Comparison of ENCODE assay signal across 8 cellular contexts in genomic region chr13:102580552-102581169, GRCh38. TPM values are rescaled to one million over a fixed set of nuclear protein-coding genes. Genes with fewer than 3 reads are reported as not detected.
A peak's percentile ranks its signal among the peaks of the same experiment; 100 is the strongest.
DNase-seq lines count a peak whose midpoint lies in the region; ATAC-seq and TF ChIP-seq lines count a peak whose summit lies in the region.

No MANE protein-coding gene starts in this region.

- H2BK12ac ChIP-seq in H9 (ENCODE audit: insufficient read length, low read depth, low read length) (no peak overlapping the region), mesenchymal stem cell (ENCODE audit: low read length in 2 of 2) (no peak overlapping the region)

- no peak overlapping the region for H3K9ac ChIP-seq in H9 (ENCODE audit: extremely low read depth, insufficient read length, low read length)
- no peak overlapping the region for H3K9ac ChIP-seq in mesenchymal stem cell (ENCODE audit: low read length)

- no peak overlapping the region for H3T11ph ChIP-seq in H9 (ENCODE audit: low read length)

- no peak overlapping the region for H2BK5ac ChIP-seq in H9 (ENCODE audit: insufficient read length, low read length)
- no peak overlapping the region for H2BK5ac ChIP-seq in mesenchymal stem cell (ENCODE audit: low read depth, low read length, poor library complexity, severe bottlenecking)

- H3K27ac Mint-ChIP-seq in H9, result no peak overlapping the region
- H3K27ac Mint-ChIP-seq in effector memory CD8-positive, alpha-beta T cell, result no peak overlapping the region

- no peaks in the 10 kb centered on the region for H3K23me2 ChIP-seq in H9 (ENCODE audit: insufficient read length, low read depth, low read length, poor library complexity, severe bottlenecking)

- H4K91ac ChIP-seq in H9 (ENCODE audit: insufficient read length, low read depth, low read length), result no peak overlapping the region
- no peak overlapping the region for H4K91ac ChIP-seq in mesenchymal stem cell (ENCODE audit: low read length)

- H3K4me2 ChIP-seq in H9 (ENCODE audit: insufficient read depth, insufficient read length, low read length) (no peak overlapping the region), mesenchymal stem cell (ENCODE audit: low read length, poor library complexity, severe bottlenecking) (no peak overlapping the region)

- ATAC-seq in effector memory CD8-positive, alpha-beta T cell (replicated peaks), result peak; percentile 89
- no peak for ATAC-seq in GM19324 (IDR thresholded peaks at IDR 0.05; ENCODE audit: low FRiP score, unreplicated experiment)

- H3K36me3 ChIP-seq in mesenchymal stem cell (ENCODE audit: control insufficient read depth in 1 of 2, insufficient read depth in 2 of 2, low read depth in 1 of 2, low read length in 2 of 2), result no peaks in the 10 kb centered on the region

- H3K27me3 ChIP-seq in H9 (ENCODE audit: insufficient read depth, low read length) (no peaks in the 10 kb centered on the region), mesenchymal stem cell (ENCODE audit: control insufficient read depth in 1 of 2, insufficient read depth in 1 of 2, low read length in 2 of 2) (peaks cover 8 to 22% of the 10 kb centered on the region in 2 experiments)

- no peak overlapping the region for H3K27ac ChIP-seq in 22Rv1
- no peak overlapping the region for H3K27ac ChIP-seq in H9 (ENCODE audit: insufficient read length, low read depth, low read length)
- no peak overlapping the region for H3K27ac ChIP-seq in mesenchymal stem cell (ENCODE audit: low read length, poor library complexity, severe bottlenecking)

- H3K79me2 ChIP-seq in H9 (ENCODE audit: insufficient read depth, low read length), result no peaks in the 10 kb centered on the region

- peak; percentile 85 for TF ChIP-seq CTCF in 22Rv1 (IDR thresholded peaks at IDR 0.05)
- TF ChIP-seq CTCF in H9 (conservative IDR thresholded peaks at IDR 0.05), result peak; percentile 86

- no peaks in the 10 kb centered on the region for H4K20me1 ChIP-seq in H9 (ENCODE audit: control insufficient read depth, insufficient read depth, insufficient read length)

- H2BK120ac ChIP-seq in H9 (ENCODE audit: low read depth, low read length, poor library complexity, severe bottlenecking) (no peak overlapping the region), mesenchymal stem cell (ENCODE audit: low read depth, low read length) (no peak overlapping the region)

- H3K4me1 Mint-ChIP-seq in H9, result peaks cover 2% of the 10 kb centered on the region in 2 experiments; a peak in 1 of 4 replicates
- H3K4me1 Mint-ChIP-seq in effector memory CD8-positive, alpha-beta T cell (ENCODE audit: low read depth in 2 of 2), result peaks cover 7 to 11% of the 10 kb centered on the region in 2 donors

- H4K8ac ChIP-seq in H9 (replicated peaks; ENCODE audit: insufficient read length, low read depth, low read length) (no peak overlapping the region), mesenchymal stem cell (ENCODE audit: low read length) (no peak overlapping the region)

- no peak overlapping the region for H3K23ac ChIP-seq in H9 (ENCODE audit: insufficient read length, low read depth, low read length)
- no peak overlapping the region for H3K23ac ChIP-seq in mesenchymal stem cell (ENCODE audit: low read length in 2 of 2)

- H3K18ac ChIP-seq in H9 (ENCODE audit: insufficient read length, low read depth, low read length) (no peak overlapping the region), mesenchymal stem cell (ENCODE audit: low read depth in 1 of 2, low read length in 2 of 2) (no peak overlapping the region)

- no peak overlapping the region for H4K5ac ChIP-seq in H9 (ENCODE audit: insufficient read length, low read depth, low read length)

- no peak overlapping the region for H2BK20ac ChIP-seq in H9 (ENCODE audit: low read depth, low read length, poor library complexity, severe bottlenecking)

- no peak overlapping the region for H3K56ac ChIP-seq in H9 (ENCODE audit: insufficient read length, low read depth, low read length)

- H3K4me1 ChIP-seq in H9 (ENCODE audit: insufficient read depth, low read length) (no peaks in the 10 kb centered on the region), mesenchymal stem cell (ENCODE audit: control insufficient read depth, insufficient read depth, low read depth, low read length) (no peaks in the 10 kb centered on the region)

- no peak overlapping the region for H3K14ac ChIP-seq in H9 (ENCODE audit: insufficient read depth, low read length)
- no peak overlapping the region for H3K14ac ChIP-seq in mesenchymal stem cell (ENCODE audit: low read length in 2 of 2)

- H3K79me1 ChIP-seq in H9 (ENCODE audit: insufficient read depth, low read depth, low read length, poor library complexity, severe bottlenecking) (no peaks in the 10 kb centered on the region), mesenchymal stem cell (replicated peaks; ENCODE audit: low read length, poor library complexity, severe bottlenecking) (no peaks in the 10 kb centered on the region)

- no peaks in the 10 kb centered on the region for H3K9me3 Mint-ChIP-seq in H9
- H3K9me3 Mint-ChIP-seq in effector memory CD8-positive, alpha-beta T cell, result no peaks in the 10 kb centered on the region

- no peak overlapping the region for H2AFZ ChIP-seq in H9 (ENCODE audit: low read length)
- H2AFZ ChIP-seq in mesenchymal stem cell (ENCODE audit: low read depth, low read length), result no peak overlapping the region

- H3K4ac ChIP-seq in H9 (ENCODE audit: low read depth, low read length) (no peak overlapping the region), mesenchymal stem cell (ENCODE audit: low read depth in 1 of 2, low read length in 2 of 2) (no peak overlapping the region)

- H2BK15ac ChIP-seq in H9 (ENCODE audit: low read depth, low read length) (no peak overlapping the region), mesenchymal stem cell (ENCODE audit: low read depth, poor library complexity, severe bottlenecking) (no peak overlapping the region)

- H3K9me3 ChIP-seq in H9 (ENCODE audit: control insufficient read depth, low read depth, low read length) (no peaks in the 10 kb centered on the region), mesenchymal stem cell (ENCODE audit: control insufficient read depth, low read length) (no peaks in the 10 kb centered on the region)

- no peak overlapping the region for H2AK5ac ChIP-seq in H9 (ENCODE audit: insufficient read length, low read length)
- H2AK5ac ChIP-seq in mesenchymal stem cell (ENCODE audit: low read length, severe bottlenecking), result no peak overlapping the region

- DNase-seq in ELR (ENCODE audit: low read depth) (peak; percentile 77), H9 (no peak), MV-4-11 (lab: John Stamatoyannopoulos, UW) (peak; percentile 60), SHP77 treated with DMSO at 0.1 percent for 48 hours (lab: John Stamatoyannopoulos, UW) (peak; percentile 74), mesenchymal stem cell (peak; percentile 71)
- peak; percentile 45 to 59 (median 55) for DNase-seq in effector memory CD8-positive, alpha-beta T cell

- no peak overlapping the region for H3K4me3 Mint-ChIP-seq in H9
- no peak overlapping the region for H3K4me3 Mint-ChIP-seq in effector memory CD8-positive, alpha-beta T cell

- no peaks in the 10 kb centered on the region for H3K36me3 Mint-ChIP-seq in H9 (ENCODE audit: insufficient read depth in 1 of 3, low read depth in 3 of 3)
- no peaks in the 10 kb centered on the region for H3K36me3 Mint-ChIP-seq in effector memory CD8-positive, alpha-beta T cell (ENCODE audit: insufficient read depth)

- WGBS in H9 (ENCODE audit: extremely low coverage, insufficient read length, low lambda C conversion rate), result no CpG with 5 or more reads among the region's 5 CpGs
- WGBS in mesenchymal stem cell, result 0% methylated on average over 1 of the region's 5 CpGs

- peaks cover 1% of the 10 kb centered on the region for H3K27me3 Mint-ChIP-seq in H9 (ENCODE audit: low read depth)
- peaks cover 10 to 20% of the 10 kb centered on the region in 2 donors for H3K27me3 Mint-ChIP-seq in effector memory CD8-positive, alpha-beta T cell

- H3K4me3 ChIP-seq in mesenchymal stem cell (ENCODE audit: insufficient read depth in 1 of 2, low read depth in 1 of 2, low read length in 2 of 2), result no peak overlapping the region

RNA-seq across cellular contexts. Expression of gene TPP2, which starts 16.1 kb away (rescaled TPM):
- 60.0 and 63.5 TPM in 2 replicates for total RNA-seq in H9 (2021)
- polyA plus RNA-seq in mesenchymal stem cell (2013, experiment 1 of 2), result 37.0 TPM
- polyA plus RNA-seq in mesenchymal stem cell (2013, experiment 2 of 2), result 35.7 TPM
